1 cellular context compared by ENCODE assay signal in genomic region chr17:44095388-44095646, GRCh38.
TF ChIP-seq lines count a peak whose summit lies in the region.

No MANE protein-coding gene starts in this region.

TF ChIP-seq in WTC11, 78 proteins besides CTCF, POLR2A, EP300 and RAD21 (continued from another document):
- TF ChIP-seq FOXJ3 (CRISPR knock-in tag; IDR thresholded peaks at IDR 0.05; ENCODE audit: borderline replicate concordance) (no peak), RELA (CRISPR knock-in tag; IDR thresholded peaks at IDR 0.05; ENCODE audit: borderline replicate concordance) (no peak), EMX1 (CRISPR knock-in tag; IDR thresholded peaks at IDR 0.05) (no peak), MYBL2 (CRISPR knock-in tag; IDR thresholded peaks at IDR 0.05) (no peak)
